In the genomic region with DNA sequence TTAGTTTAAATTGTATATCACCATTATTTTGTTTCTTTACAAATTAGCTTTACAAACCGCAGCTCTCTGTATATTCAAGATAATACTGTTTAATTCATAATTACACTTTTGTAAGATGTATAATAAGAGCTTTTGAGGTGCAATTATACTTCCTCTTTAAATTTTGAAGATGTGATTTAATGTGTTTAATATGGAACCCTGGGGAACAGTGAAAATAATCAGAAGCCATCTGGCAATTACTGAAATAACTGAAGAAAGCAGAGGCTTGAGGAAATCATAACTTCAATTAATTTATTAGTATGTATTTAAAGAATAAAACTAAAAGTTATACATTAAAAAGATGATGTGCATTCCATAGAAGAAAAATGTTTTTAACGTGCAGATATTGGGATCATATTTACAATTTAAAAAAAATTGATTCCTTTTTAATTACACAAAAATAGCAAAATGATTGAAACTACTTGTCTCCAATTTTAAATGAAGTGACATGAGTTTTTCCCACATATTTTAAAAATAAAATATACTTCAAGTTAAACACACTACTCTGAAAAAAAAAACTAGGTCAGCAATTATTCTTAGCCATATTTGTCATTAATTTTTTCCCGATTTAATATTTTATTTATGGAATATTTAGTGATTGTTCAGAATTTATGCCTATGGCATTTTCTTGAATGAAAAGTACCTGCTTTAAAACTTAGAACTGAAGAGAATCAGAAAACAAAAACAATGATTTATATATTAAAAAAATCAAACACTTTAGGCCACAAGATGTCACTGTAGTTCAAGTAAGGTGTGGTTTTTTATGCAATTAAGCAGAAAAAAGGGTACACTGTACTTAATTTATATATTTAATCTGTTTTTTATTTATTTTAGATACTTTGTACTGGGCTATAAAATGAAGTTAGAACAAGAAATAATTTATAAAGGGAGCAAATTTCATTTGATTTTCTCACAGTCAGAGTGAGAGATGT, we compare ENCODE assay signal across 3 cellular contexts.
TF ChIP-seq lines count a peak whose summit lies in the region.

No MANE protein-coding gene starts in this region.

TF ChIP-seq in SK-N-SH, 30 proteins besides CTCF, POLR2A, EP300 and RAD21:
- TF ChIP-seq MXI1 (IDR thresholded peaks at IDR 0.05; ENCODE audit: low read depth, low read length) = no peak
- TF ChIP-seq, protein P1, sequence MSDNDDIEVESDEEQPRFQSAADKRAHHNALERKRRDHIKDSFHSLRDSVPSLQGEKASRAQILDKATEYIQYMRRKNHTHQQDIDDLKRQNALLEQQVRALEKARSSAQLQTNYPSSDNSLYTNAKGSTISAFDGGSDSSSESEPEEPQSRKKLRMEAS (IDR thresholded peaks at IDR 0.05; ENCODE audit: low read depth) = no peak
- no peak for TF ChIP-seq GATA2 (CRISPR knock-in tag; IDR thresholded peaks at IDR 0.05)
- no peak for TF ChIP-seq GABPA (IDR thresholded peaks at IDR 0.05; ENCODE audit: low read depth)
- TF ChIP-seq RXRA (IDR thresholded peaks at IDR 0.05; ENCODE audit: borderline replicate concordance, low read depth) = no peak
- no peak for TF ChIP-seq TCF12 (IDR thresholded peaks at IDR 0.05)

TF ChIP-seq in SK-N-SH treated with all-trans-retinoic acid at 6 μM for 48 hours, 23 proteins besides CTCF, POLR2A, EP300 and RAD21:
- no peak for TF ChIP-seq PPARA (CRISPR knock-in tag; IDR thresholded peaks at IDR 0.05; ENCODE audit: borderline replicate concordance)
- TF ChIP-seq ESRRG (CRISPR knock-in tag; IDR thresholded peaks at IDR 0.05) = no peak
- TF ChIP-seq TSHZ2 (CRISPR knock-in tag; IDR thresholded peaks at IDR 0.05) = no peak
- no peak for TF ChIP-seq BACH2 (CRISPR knock-in tag; IDR thresholded peaks at IDR 0.05; ENCODE audit: borderline replicate concordance)
- no peak for TF ChIP-seq ZC3H10 (CRISPR knock-in tag; IDR thresholded peaks at IDR 0.05)
- TF ChIP-seq ISL1 (CRISPR knock-in tag; IDR thresholded peaks at IDR 0.05) = no peak
- no peak for TF ChIP-seq SNAI2 (CRISPR knock-in tag; IDR thresholded peaks at IDR 0.05)
- TF ChIP-seq, protein P2, sequence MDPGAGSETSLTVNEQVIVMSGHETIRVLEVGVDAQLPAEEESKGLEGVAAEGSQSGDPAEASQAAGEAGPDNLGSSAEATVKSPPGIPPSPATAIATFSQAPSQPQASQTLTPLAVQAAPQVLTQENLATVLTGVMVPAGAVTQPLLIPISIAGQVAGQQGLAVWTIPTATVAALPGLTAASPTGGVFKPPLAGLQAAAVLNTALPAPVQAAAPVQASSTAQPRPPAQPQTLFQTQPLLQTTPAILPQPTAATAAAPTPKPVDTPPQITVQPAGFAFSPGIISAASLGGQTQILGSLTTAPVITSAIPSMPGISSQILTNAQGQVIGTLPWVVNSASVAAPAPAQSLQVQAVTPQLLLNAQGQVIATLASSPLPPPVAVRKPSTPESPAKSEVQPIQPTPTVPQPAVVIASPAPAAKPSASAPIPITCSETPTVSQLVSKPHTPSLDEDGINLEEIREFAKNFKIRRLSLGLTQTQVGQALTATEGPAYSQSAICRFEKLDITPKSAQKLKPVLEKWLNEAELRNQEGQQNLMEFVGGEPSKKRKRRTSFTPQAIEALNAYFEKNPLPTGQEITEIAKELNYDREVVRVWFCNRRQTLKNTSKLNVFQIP (CRISPR knock-in tag; IDR thresholded peaks at IDR 0.05; ENCODE audit: borderline replicate concordance, low read depth) = no peak
- TF ChIP-seq ZFP3 (CRISPR knock-in tag; IDR thresholded peaks at IDR 0.05) = no peak
- TF ChIP-seq, protein P3, sequence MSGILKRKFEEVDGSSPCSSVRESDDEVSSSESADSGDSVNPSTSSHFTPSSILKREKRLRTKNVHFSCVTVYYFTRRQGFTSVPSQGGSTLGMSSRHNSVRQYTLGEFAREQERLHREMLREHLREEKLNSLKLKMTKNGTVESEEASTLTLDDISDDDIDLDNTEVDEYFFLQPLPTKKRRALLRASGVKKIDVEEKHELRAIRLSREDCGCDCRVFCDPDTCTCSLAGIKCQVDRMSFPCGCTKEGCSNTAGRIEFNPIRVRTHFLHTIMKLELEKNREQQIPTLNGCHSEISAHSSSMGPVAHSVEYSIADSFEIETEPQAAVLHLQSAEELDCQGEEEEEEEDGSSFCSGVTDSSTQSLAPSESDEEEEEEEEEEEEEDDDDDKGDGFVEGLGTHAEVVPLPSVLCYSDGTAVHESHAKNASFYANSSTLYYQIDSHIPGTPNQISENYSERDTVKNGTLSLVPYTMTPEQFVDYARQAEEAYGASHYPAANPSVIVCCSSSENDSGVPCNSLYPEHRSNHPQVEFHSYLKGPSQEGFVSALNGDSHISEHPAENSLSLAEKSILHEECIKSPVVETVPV (CRISPR knock-in tag; IDR thresholded peaks at IDR 0.05) = no peak
- no peak for TF ChIP-seq GLIS3 (CRISPR knock-in tag; IDR thresholded peaks at IDR 0.05)
- TF ChIP-seq OSR1 (CRISPR knock-in tag; IDR thresholded peaks at IDR 0.05) = no peak
- TF ChIP-seq ZFP30 (CRISPR knock-in tag; IDR thresholded peaks at IDR 0.05) = no peak
- no peak for TF ChIP-seq CREB5 (CRISPR knock-in tag; IDR thresholded peaks at IDR 0.05; ENCODE audit: low read depth)
- TF ChIP-seq ZNF565 (CRISPR knock-in tag; conservative IDR thresholded peaks at IDR 0.05; ENCODE audit: low read depth) = no peak

TF ChIP-seq in endothelial cell of umbilical vein, 7 proteins besides CTCF, POLR2A, EP300 and RAD21:
- no peak for TF ChIP-seq MYC (IDR thresholded peaks at IDR 0.05; ENCODE audit: low read depth, low read length)
- no peak for TF ChIP-seq JUN (IDR thresholded peaks at IDR 0.05; ENCODE audit: borderline replicate concordance, insufficient read depth, insufficient read length, low read depth)
- no peak for TF ChIP-seq EZH2 (IDR thresholded peaks at IDR 0.05; ENCODE audit: borderline replicate concordance, low read depth, low read length, severe bottlenecking)
- TF ChIP-seq FOS (IDR thresholded peaks at IDR 0.05; ENCODE audit: borderline replicate concordance, insufficient read depth, low read length) = no peak
- no peak for TF ChIP-seq GATA2 (IDR thresholded peaks at IDR 0.05; ENCODE audit: insufficient read depth, insufficient read length, low read depth, low read length)
- TF ChIP-seq, protein P1 (IDR thresholded peaks at IDR 0.05; ENCODE audit: insufficient read depth, insufficient read length) = no peak
TF ChIP-seq in endothelial cell of umbilical vein: peak in this region for 0.
